In the genomic region with DNA sequence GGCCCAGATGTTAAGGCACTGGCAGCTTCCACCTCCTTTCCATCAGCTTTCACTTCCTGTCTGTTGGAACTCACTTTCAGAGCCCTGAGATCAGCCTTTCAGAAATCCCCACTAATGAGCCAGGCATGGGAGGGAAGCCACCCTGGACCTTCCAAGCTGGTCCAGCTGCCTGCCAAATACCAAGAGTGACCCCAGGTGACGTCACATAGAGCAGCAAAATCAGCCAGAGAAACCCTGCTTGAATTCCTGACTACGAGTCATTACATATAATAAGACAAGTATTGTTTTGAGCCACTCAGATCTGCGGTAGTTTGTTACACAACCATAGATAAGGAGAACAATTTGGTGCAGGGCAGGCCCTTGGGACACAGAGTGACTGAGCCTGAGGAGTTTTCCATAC, we compare ENCODE assay signal across 9 cellular contexts.
DNase-seq lines count a peak whose midpoint lies in the region; ATAC-seq and TF ChIP-seq lines count a peak whose summit lies in the region.
"Had no signal": no experiment of that assay in that cellular context is flagged by ENCODE, and none has a peak within 500 bp of the region (broad histone marks: within the 10 kb centered on the region; RNA-seq: fewer than 3 reads in every experiment).

No MANE protein-coding gene starts in this region.

- H3K36me3 ChIP-seq in OCI-LY3 (replicated peaks; ENCODE audit: low read depth, low read length) (no peaks in the 10 kb centered on the region), parathyroid adenoma (ENCODE audit: control insufficient read depth, insufficient read depth, low read length) (no peaks in the 10 kb centered on the region)

- peak; percentile 41 for DNase-seq in G401 (ENCODE audit: low spot score)
- peak; percentile 89 for DNase-seq in fibroblast of mammary gland (ENCODE audit: low read depth)
- no peak for DNase-seq in COLO668 (lab: John Stamatoyannopoulos, UW; ENCODE audit: unreplicated experiment)
- DNase-seq in SKM-1 (lab: John Stamatoyannopoulos, UW; ENCODE audit: unreplicated experiment) = no peak
- no peak for DNase-seq in SIG-M5 (lab: John Stamatoyannopoulos, UW)
- DNase-seq: occipital lobe had no signal

- no peaks in the 10 kb centered on the region for H4K20me1 ChIP-seq in OCI-LY3 (ENCODE audit: insufficient read depth, low read length)

- H3K27ac ChIP-seq in OCI-LY3 (ENCODE audit: low read length) (no peak overlapping the region), parathyroid adenoma (peak overlapping the region; percentile 12)

- in situ Hi-C loops in G401 (cut with HindIII; ENCODE audit: low sequenced_read_pairs) = no loop called here

- H3K9ac ChIP-seq in OCI-LY3 (ENCODE audit: low read length) (no peak overlapping the region), parathyroid adenoma (no peak overlapping the region)

- H3K9me3 ChIP-seq in OCI-LY3 (ENCODE audit: insufficient read depth, low read length) = no peaks in the 10 kb centered on the region
- H3K9me3 ChIP-seq in parathyroid adenoma (ENCODE audit: control insufficient read depth, low read length) = no peaks in the 10 kb centered on the region

- peak overlapping the region; percentile 43; the same call in 1 of the 2 replicates for H2AFZ ChIP-seq in OCI-LY3 (ENCODE audit: low read depth, low read length)
- peak overlapping the region; percentile 73 for H2AFZ ChIP-seq in parathyroid adenoma

- peaks cover 22% of the 10 kb centered on the region for H3K4me1 ChIP-seq in OCI-LY3 (ENCODE audit: low read length)
- H3K4me1 ChIP-seq in parathyroid adenoma = peaks cover 8% of the 10 kb centered on the region

- H3K4me2 ChIP-seq in OCI-LY3 (ENCODE audit: low read length) = peak overlapping the region; percentile 11
- no peak overlapping the region for H3K4me2 ChIP-seq in parathyroid adenoma (ENCODE audit: low read length)

- no peak overlapping the region for H3K4me3 ChIP-seq in OCI-LY3 (ENCODE audit: low read length)
- no peak overlapping the region for H3K4me3 ChIP-seq in fibroblast of mammary gland (ENCODE audit: control insufficient read depth, low read depth, low read length)
- H3K4me3 ChIP-seq in parathyroid adenoma (ENCODE audit: low read depth, low read length) = no peak overlapping the region

- ATAC-seq in GM21723 (IDR thresholded peaks at IDR 0.05; ENCODE audit: unreplicated experiment) = no peak

- no peak for TF ChIP-seq CTCF in OCI-LY3 (IDR thresholded peaks at IDR 0.05; ENCODE audit: low read depth, low read length)
- no peak for TF ChIP-seq CTCF in fibroblast of mammary gland (conservative IDR thresholded peaks at IDR 0.05; ENCODE audit: control insufficient read depth, insufficient read depth, low read depth, low read length)
- no peak for TF ChIP-seq CTCF in parathyroid adenoma (IDR thresholded peaks at IDR 0.05)

- H3K79me2 ChIP-seq in OCI-LY3 (ENCODE audit: low read length) (no peaks in the 10 kb centered on the region), parathyroid adenoma (no peaks in the 10 kb centered on the region)

- H3K27me3 ChIP-seq in OCI-LY3 (ENCODE audit: low read depth, low read length) (no peaks in the 10 kb centered on the region), parathyroid adenoma (ENCODE audit: control insufficient read depth, insufficient read depth, low read length) (no peaks in the 10 kb centered on the region)

Comparison
In these comparisons a context has a peak if more than half of its experiments do, and no peak if none do; other contexts are left out.
1. DNase-seq: peak in G401 (single experiment) and fibroblast of mammary gland (single experiment); none in COLO668 (single experiment), SKM-1 (single experiment) and SIG-M5 (single experiment).